9 cellular contexts compared by ENCODE assay signal in the genomic region with DNA sequence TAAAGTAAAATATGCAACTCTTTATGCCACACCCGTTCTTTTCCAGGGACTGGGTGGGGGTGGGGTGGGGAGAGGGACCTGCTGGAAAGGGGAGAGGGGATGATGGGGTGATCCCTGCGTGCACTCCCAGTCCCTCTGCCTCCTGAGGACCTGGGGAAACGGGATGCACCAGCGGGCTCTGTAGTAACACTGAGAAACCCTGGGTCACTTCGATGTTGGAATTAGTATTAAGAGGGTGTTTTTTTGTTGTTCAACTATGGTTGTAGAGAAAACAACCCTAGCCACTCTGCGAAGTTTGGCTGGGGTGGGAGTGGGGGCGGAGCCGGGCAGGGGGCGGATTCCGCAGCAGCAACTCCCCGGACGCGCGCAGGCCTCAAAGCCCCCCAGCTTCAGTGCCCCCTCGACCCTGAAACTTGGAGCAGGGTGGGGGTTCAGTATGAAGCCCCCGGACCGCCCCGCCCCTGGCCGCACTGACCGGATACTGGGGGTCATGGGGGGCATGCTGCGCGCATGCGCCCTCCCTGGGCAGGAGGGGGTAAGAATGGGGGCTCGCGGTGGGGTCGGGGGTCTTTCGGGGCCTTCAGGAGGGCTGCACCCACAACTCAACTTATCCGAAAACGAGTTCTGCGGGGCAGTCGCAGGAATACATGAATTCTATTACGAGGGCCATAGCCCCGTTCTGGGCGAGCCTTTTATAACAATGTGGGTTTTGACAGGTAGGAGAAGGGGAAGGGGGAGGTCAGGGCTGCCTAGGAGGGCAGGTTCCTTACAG. TPM values are rescaled to one million over a fixed set of nuclear protein-coding genes. Genes with fewer than 3 reads are reported as not detected.
DNase-seq lines count a peak whose midpoint lies in the region; ATAC-seq and TF ChIP-seq lines count a peak whose summit lies in the region.
"Had no signal": no experiment of that assay in that cellular context is flagged by ENCODE, and none has a peak within 500 bp of the region (broad histone marks: within the 10 kb centered on the region; RNA-seq: fewer than 3 reads in every experiment).

No MANE protein-coding gene starts in this region.

- WGBS in gastroesophageal sphincter (ENCODE audit: low coverage in 1 of 2), 2 donors = 7 to 11% methylated on average over 5 to 12 of the region's 34 CpGs

- no peak for TF ChIP-seq EP300 in gastroesophageal sphincter (IDR thresholded peaks at IDR 0.05)

- no peaks in the 10 kb centered on the region for H3K36me3 Mint-ChIP-seq in T-cell
- peaks cover 38% of the 10 kb centered on the region for H3K36me3 Mint-ChIP-seq in nephron (ENCODE audit: low read depth)

- H3K4me1 Mint-ChIP-seq in T-cell (peaks cover 18 to 25% (median 23%) of the 10 kb centered on the region in 3 donors), nephron (peaks cover 50% of the 10 kb centered on the region)

- POLR2A ChIA-PET in T-cell (lab: Charles Lee) = interaction anchor here in 1 of 2 donors (0.7 kb wide), 1 partner anchor 78 kb away, joined by 4 read pairs; no protein-coding TSS in a partner anchor

- H3K27me3 ChIP-seq in gastroesophageal sphincter = peaks cover 10% of the 10 kb centered on the region

- TF ChIP-seq POLR2A in gastroesophageal sphincter (IDR thresholded peaks at IDR 0.05) = no peak

- no peak for ATAC-seq in T-cell (replicated peaks in 1 of 4)
- ATAC-seq in gastroesophageal sphincter = no peak
- ATAC-seq in HG03139 (IDR thresholded peaks at IDR 0.05; ENCODE audit: unreplicated experiment) = no peak

- peaks cover 0 to 44% of the 10 kb centered on the region in 2 donors for H3K36me3 ChIP-seq in gastroesophageal sphincter

- H3K27ac ChIP-seq in gastroesophageal sphincter = peak overlapping the region; percentile 91 to 99 (median 97)

- H3K4me3 Mint-ChIP-seq in T-cell (peak overlapping the region; percentile 74 to 78 (median 75)), nephron (peak overlapping the region; percentile 86 to 93 (median 90))

- H3K27ac Mint-ChIP-seq in T-cell = no peak overlapping the region
- H3K27ac Mint-ChIP-seq in nephron = peak overlapping the region; percentile 71 to 92 (median 89)

- no peak for TF ChIP-seq CTCF in gastroesophageal sphincter (IDR thresholded peaks at IDR 0.05)
- TF ChIP-seq CTCF in nephron (IDR thresholded peaks at IDR 0.05; ENCODE audit: unreplicated experiment in 3 of 3) = no peak

- no peaks in the 10 kb centered on the region for H3K9me3 ChIP-seq in gastroesophageal sphincter

- DNase-seq in 8988T = peak; percentile 37
- DNase-seq in T-cell = no peak
- no peak for DNase-seq in DMS79 treated with DMSO at 0.1 percent for 48 hours (lab: John Stamatoyannopoulos, UW)
- DNase-seq in hippocampal formation (lab: John Stamatoyannopoulos, UW) = no peak
- no peak for DNase-seq in iPS-NIHi11 (ENCODE audit: low spot score)
- DNase-seq: NK-92 treated with Interleukin-12 subunit alpha and Interleukin-12 subunit beta, amount 100 ng/mL, for 24 hours had no signal

- H3K9me3 Mint-ChIP-seq in T-cell (no peaks in the 10 kb centered on the region), nephron (no peaks in the 10 kb centered on the region)

- CTCF ChIA-PET in T-cell (lab: Charles Lee) = interaction anchor here (0.6 to 0.7 kb wide), 2 partner anchors 27 to 133 kb away, joined by 3 to 8 read pairs; no protein-coding TSS in a partner anchor

- H3K4me3 ChIP-seq in gastroesophageal sphincter = peak overlapping the region; percentile 89 to 95

- peaks cover 0 to 95% (median 31%) of the 10 kb centered on the region in 3 donors for H3K4me1 ChIP-seq in gastroesophageal sphincter

- H3K27me3 Mint-ChIP-seq in T-cell (peaks cover 9 to 26% of the 10 kb centered on the region in 2 donors), nephron (ENCODE audit: low read depth) (peaks cover 4% of the 10 kb centered on the region)

RNA-seq across cellular contexts. Expression of gene ARHGEF25, which starts 1.3 kb away (rescaled TPM):
- total RNA-seq in T-cell = 1 to 10 TPM in 1 of 5 donors, under 1 TPM in 4; 0.67 to 1.4 (median 0.84) TPM
- 100 to 1,000 TPM; 116 to 140 (median 128) TPM for total RNA-seq in gastroesophageal sphincter

RNA-seq across cellular contexts. Expression of gene DTX3, which starts 5.3 kb away (rescaled TPM):
- 10 to 100 TPM; 27.1 to 37.2 (median 30.4) TPM for total RNA-seq in T-cell
- total RNA-seq in gastroesophageal sphincter = 10 to 100 TPM; 34.6 to 70.2 (median 53.2) TPM

RNA-seq across cellular contexts. Expression of gene PIP4K2C, which starts 19.0 kb away (rescaled TPM):
- 10 to 100 TPM; 21.7 to 30.9 (median 27.9) TPM for total RNA-seq in T-cell
- total RNA-seq in gastroesophageal sphincter = 10 to 100 TPM; 21.7 to 38.7 (median 33.1) TPM

RNA-seq across cellular contexts. Expression of gene B4GALNT1, which starts 23.0 kb away (rescaled TPM):
- total RNA-seq in T-cell (under 1 TPM in 3 of 5 donors, not detected in 2; 0.16 to 0.54 (median 0.26) TPM), gastroesophageal sphincter (10 to 100 TPM in 1 of 4 donors, 1 to 10 TPM in 3; 2.3 to 10.1 (median 5.0) TPM)

Comparison
In these comparisons a context has a peak if more than half of its experiments do, and no peak if none do; other contexts are left out.
1. H3K27ac Mint-ChIP-seq: peak in nephron (3 of 3); none in T-cell (0 of 2).
2. RNA of gene ARHGEF25, which starts 1.3 kb away (total RNA-seq): 116 to 140 TPM in gastroesophageal sphincter; 0.67 to 1.4 TPM in T-cell; every median in the first group is over 10 times any median in the second.